18 cellular contexts compared by ENCODE assay signal in the genomic region with DNA sequence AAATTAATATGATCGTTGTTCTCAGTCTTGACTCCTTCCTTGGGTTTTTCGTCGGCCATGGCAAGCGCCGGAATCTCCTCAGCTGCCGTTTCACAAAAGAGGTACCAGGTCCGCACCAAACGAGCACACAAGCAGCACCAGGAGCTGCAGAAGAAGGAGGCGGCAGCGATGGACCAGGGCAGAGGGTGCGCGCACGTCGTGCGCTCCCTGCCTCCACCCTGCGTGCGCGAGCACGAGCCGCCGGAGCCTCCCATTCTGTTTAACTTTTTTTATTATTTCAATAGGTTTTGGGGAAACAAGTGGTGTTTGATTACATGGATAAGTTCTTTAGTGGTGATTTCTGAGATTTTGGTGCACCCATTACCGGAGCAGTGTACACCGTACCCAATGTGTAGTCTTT.
"Had no signal": no experiment of that assay in that cellular context is flagged by ENCODE, and none has a peak within 500 bp of the region (broad histone marks: within the 10 kb centered on the region; RNA-seq: fewer than 3 reads in every experiment).

No MANE protein-coding gene starts in this region.

- DNase-seq: activated naive CD4-positive, alpha-beta T cell; activated T-cell treated with anti-CD3 and anti-CD28 coated beads, Interleukin-2, amount 50 U/mL, for 1 hour; adrenal gland; brain microvascular endothelial cell; caudate nucleus; effector CD8-positive, alpha-beta T cell; erythroblast; foreskin keratinocyte; left colon; naive thymus-derived CD4-positive, alpha-beta T cell; occipital lobe; small intestine had no signal

- H3K9me3 ChIP-seq: adrenal gland, ascending aorta, thoracic aorta, vagina had no signal

- H3K27me3 ChIP-seq: ascending aorta, brain microvascular endothelial cell, foreskin keratinocyte, vagina had no signal

- H3K4me3 ChIP-seq: adrenal gland, ascending aorta, thoracic aorta, vagina had no signal

- ATAC-seq: foreskin keratinocyte; left colon; naive thymus-derived CD4-positive, alpha-beta T cell; sciatic nerve; stimulated activated memory B cell treated with anti-CD40 and anti-IgM and Interleukin-4, amounts not matched to agents 10 μg/mL and 1 μg/mL and 100 μg/mL, for 72 hours had no signal

- H3K27ac ChIP-seq: adrenal gland, ascending aorta, brain microvascular endothelial cell, foreskin keratinocyte, thoracic aorta, vagina had no signal

- H3K4me1 ChIP-seq: adrenal gland, ascending aorta, foreskin keratinocyte, vagina had no signal

- FAIRE-seq: keratinocyte, small intestine had no signal

- H3K36me3 ChIP-seq: adrenal gland, ascending aorta, brain microvascular endothelial cell, thoracic aorta, vagina had no signal
